In the genomic region with DNA sequence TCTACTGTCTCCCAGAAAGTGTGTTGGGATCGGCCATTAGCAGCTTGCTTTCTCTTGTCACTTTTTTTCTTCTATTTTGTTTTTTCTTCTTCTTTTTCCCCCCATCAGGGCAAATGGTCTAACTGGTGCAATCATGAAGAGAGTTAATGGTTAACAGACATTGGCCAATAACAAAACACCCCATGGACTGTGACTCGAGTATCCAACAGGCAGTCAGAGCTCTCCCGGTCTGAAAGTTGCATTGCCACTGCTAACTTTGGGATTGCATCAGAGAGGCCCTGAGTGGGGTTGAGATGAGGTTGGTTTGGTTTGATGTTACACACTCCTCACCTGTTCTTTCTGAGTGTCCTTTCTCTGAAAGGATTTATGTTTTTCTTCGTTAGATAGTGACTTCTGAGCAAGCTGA, we compare ENCODE assay signal across 1 cellular context.
TF ChIP-seq lines count a peak whose summit lies in the region.

No MANE protein-coding gene starts in this region.

TF ChIP-seq in HepG2, 621 proteins besides CTCF, POLR2A, EP300 and RAD21 (continued from another document and continues in another):
- TF ChIP-seq, protein P1, sequence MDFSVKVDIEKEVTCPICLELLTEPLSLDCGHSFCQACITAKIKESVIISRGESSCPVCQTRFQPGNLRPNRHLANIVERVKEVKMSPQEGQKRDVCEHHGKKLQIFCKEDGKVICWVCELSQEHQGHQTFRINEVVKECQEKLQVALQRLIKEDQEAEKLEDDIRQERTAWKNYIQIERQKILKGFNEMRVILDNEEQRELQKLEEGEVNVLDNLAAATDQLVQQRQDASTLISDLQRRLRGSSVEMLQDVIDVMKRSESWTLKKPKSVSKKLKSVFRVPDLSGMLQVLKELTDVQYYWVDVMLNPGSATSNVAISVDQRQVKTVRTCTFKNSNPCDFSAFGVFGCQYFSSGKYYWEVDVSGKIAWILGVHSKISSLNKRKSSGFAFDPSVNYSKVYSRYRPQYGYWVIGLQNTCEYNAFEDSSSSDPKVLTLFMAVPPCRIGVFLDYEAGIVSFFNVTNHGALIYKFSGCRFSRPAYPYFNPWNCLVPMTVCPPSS (IDR thresholded peaks at IDR 0.05) = no peak
- no peak for TF ChIP-seq ZNF446 (CRISPR knock-in tag; IDR thresholded peaks at IDR 0.05)
- TF ChIP-seq BHLHE40 (IDR thresholded peaks at IDR 0.05; ENCODE audit: low read length) = 0 out of 2 replicates have a peak, but pooled peaks have one; percentile 28
- TF ChIP-seq SIX1 (CRISPR knock-in tag; IDR thresholded peaks at IDR 0.05; ENCODE audit: borderline replicate concordance) = peak; percentile 80; the same call in 1 of the 2 replicates
- TF ChIP-seq RBAK (CRISPR knock-in tag; IDR thresholded peaks at IDR 0.05) = no peak
- TF ChIP-seq ELF4 (CRISPR knock-in tag; IDR thresholded peaks at IDR 0.05; ENCODE audit: borderline replicate concordance) = peak; percentile 57; the same call in 1 of the 2 replicates
- peak; percentile 92 for TF ChIP-seq ASH2L (IDR thresholded peaks at IDR 0.05; ENCODE audit: insufficient read length, low read depth, low read length)
- peak; percentile 90 for TF ChIP-seq RXRB (CRISPR knock-in tag; IDR thresholded peaks at IDR 0.05; ENCODE audit: borderline replicate concordance)
- no peak for TF ChIP-seq SUZ12 (IDR thresholded peaks at IDR 0.05; ENCODE audit: low read depth, low read length)
- peak; percentile 47 for TF ChIP-seq ZNF781 (CRISPR knock-in tag; IDR thresholded peaks at IDR 0.05; ENCODE audit: borderline replicate concordance, not compliant biosample characterization)
- no peak for TF ChIP-seq RFX3 (CRISPR knock-in tag; IDR thresholded peaks at IDR 0.05)
- TF ChIP-seq MAFK (conservative IDR thresholded peaks at IDR 0.05 in 1 of 2, IDR thresholded peaks at IDR 0.05 in 1 of 2; ENCODE audit: low read length in 2 of 2) = 0 out of 4 replicates have a peak, but pooled peaks of 1 of the 2 experiments have one; percentile 3
- peak; percentile 53; the same call in 1 of the 2 replicates for TF ChIP-seq ZFP90 (CRISPR knock-in tag; IDR thresholded peaks at IDR 0.05; ENCODE audit: borderline replicate concordance)
- TF ChIP-seq KLF6 (CRISPR knock-in tag; IDR thresholded peaks at IDR 0.05) = peak; percentile 92
- TF ChIP-seq ZNF20 (CRISPR knock-in tag; IDR thresholded peaks at IDR 0.05) = no peak
- peak; percentile 86; the same call in 1 of the 2 replicates for TF ChIP-seq ERF (CRISPR knock-in tag; IDR thresholded peaks at IDR 0.05)
- TF ChIP-seq GTF2F1 (IDR thresholded peaks at IDR 0.05; ENCODE audit: low read length) = no peak
- peak; percentile 90; the same call in 1 of the 2 replicates for TF ChIP-seq DPF2 (CRISPR knock-in tag; IDR thresholded peaks at IDR 0.05; ENCODE audit: borderline replicate concordance, low read depth)
- TF ChIP-seq ZNF205 (CRISPR knock-in tag; IDR thresholded peaks at IDR 0.05) = peak; percentile 87
- TF ChIP-seq, protein P2, sequence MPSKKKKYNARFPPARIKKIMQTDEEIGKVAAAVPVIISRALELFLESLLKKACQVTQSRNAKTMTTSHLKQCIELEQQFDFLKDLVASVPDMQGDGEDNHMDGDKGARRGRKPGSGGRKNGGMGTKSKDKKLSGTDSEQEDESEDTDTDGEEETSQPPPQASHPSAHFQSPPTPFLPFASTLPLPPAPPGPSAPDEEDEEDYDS (CRISPR knock-in tag; IDR thresholded peaks at IDR 0.05) = peak; percentile 87
- TF ChIP-seq, protein P3, sequence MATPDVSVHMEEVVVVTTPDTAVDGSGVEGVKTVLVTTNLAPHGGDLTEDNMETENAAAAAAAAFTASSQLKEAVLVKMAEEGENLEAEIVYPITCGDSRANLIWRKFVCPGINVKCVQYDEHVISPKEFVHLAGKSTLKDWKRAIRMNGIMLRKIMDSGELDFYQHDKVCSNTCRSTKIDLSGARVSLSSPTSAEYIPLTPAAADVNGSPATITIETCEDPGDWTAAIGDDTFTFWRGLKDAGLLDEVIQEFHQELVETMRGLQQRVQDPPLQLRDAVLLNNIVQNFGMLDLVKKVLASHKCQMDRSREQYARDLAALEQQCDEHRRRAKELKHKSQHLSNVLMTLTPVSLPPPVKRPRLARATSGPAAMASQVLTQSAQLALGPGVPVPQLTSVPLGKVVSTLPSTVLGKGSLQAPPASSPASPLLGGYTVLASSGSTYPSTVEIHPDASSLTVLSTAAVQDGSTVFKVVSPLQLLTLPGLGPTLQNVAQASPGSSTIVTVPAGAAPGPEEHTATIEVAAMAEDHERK (CRISPR knock-in tag; IDR thresholded peaks at IDR 0.05; ENCODE audit: low read depth) = 0 out of 2 replicates have a peak, but pooled peaks have one; percentile 42
- TF ChIP-seq, protein P4, sequence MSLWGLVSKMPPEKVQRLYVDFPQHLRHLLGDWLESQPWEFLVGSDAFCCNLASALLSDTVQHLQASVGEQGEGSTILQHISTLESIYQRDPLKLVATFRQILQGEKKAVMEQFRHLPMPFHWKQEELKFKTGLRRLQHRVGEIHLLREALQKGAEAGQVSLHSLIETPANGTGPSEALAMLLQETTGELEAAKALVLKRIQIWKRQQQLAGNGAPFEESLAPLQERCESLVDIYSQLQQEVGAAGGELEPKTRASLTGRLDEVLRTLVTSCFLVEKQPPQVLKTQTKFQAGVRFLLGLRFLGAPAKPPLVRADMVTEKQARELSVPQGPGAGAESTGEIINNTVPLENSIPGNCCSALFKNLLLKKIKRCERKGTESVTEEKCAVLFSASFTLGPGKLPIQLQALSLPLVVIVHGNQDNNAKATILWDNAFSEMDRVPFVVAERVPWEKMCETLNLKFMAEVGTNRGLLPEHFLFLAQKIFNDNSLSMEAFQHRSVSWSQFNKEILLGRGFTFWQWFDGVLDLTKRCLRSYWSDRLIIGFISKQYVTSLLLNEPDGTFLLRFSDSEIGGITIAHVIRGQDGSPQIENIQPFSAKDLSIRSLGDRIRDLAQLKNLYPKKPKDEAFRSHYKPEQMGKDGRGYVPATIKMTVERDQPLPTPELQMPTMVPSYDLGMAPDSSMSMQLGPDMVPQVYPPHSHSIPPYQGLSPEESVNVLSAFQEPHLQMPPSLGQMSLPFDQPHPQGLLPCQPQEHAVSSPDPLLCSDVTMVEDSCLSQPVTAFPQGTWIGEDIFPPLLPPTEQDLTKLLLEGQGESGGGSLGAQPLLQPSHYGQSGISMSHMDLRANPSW (CRISPR knock-in tag; IDR thresholded peaks at IDR 0.05; ENCODE audit: borderline replicate concordance) = no peak
- no peak for TF ChIP-seq ZNF709 (CRISPR knock-in tag; IDR thresholded peaks at IDR 0.05)
- TF ChIP-seq ZNF292 (CRISPR knock-in tag; IDR thresholded peaks at IDR 0.05; ENCODE audit: borderline replicate concordance, low read depth) = peak; percentile 72; the same call in 1 of the 2 replicates
- TF ChIP-seq, protein P5, sequence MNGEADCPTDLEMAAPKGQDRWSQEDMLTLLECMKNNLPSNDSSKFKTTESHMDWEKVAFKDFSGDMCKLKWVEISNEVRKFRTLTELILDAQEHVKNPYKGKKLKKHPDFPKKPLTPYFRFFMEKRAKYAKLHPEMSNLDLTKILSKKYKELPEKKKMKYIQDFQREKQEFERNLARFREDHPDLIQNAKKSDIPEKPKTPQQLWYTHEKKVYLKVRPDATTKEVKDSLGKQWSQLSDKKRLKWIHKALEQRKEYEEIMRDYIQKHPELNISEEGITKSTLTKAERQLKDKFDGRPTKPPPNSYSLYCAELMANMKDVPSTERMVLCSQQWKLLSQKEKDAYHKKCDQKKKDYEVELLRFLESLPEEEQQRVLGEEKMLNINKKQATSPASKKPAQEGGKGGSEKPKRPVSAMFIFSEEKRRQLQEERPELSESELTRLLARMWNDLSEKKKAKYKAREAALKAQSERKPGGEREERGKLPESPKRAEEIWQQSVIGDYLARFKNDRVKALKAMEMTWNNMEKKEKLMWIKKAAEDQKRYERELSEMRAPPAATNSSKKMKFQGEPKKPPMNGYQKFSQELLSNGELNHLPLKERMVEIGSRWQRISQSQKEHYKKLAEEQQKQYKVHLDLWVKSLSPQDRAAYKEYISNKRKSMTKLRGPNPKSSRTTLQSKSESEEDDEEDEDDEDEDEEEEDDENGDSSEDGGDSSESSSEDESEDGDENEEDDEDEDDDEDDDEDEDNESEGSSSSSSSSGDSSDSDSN (CRISPR knock-in tag; IDR thresholded peaks at IDR 0.05) = peak; percentile 23; the same call in 1 of the 2 replicates
- TF ChIP-seq, protein P6, sequence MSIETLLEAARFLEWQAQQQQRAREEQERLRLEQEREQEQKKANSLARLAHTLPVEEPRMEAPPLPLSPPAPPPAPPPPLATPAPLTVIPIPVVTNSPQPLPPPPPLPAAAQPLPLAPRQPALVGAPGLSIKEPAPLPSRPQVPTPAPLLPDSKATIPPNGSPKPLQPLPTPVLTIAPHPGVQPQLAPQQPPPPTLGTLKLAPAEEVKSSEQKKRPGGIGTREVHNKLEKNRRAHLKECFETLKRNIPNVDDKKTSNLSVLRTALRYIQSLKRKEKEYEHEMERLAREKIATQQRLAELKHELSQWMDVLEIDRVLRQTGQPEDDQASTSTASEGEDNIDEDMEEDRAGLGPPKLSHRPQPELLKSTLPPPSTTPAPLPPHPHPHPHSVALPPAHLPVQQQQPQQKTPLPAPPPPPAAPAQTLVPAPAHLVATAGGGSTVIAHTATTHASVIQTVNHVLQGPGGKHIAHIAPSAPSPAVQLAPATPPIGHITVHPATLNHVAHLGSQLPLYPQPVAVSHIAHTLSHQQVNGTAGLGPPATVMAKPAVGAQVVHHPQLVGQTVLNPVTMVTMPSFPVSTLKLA (IDR thresholded peaks at IDR 0.05) = 0 out of 2 replicates have a peak, but pooled peaks have one; percentile 17
- peak; percentile 99 for TF ChIP-seq TARDBP (CRISPR knock-in tag; IDR thresholded peaks at IDR 0.05)
- TF ChIP-seq, protein P7, sequence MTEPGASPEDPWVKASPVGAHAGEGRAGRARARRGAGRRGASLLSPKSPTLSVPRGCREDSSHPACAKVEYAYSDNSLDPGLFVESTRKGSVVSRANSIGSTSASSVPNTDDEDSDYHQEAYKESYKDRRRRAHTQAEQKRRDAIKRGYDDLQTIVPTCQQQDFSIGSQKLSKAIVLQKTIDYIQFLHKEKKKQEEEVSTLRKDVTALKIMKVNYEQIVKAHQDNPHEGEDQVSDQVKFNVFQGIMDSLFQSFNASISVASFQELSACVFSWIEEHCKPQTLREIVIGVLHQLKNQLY (CRISPR knock-in tag; IDR thresholded peaks at IDR 0.05) = peak; percentile 67; the same call in 1 of the 2 replicates
- TF ChIP-seq ZNF883 (CRISPR knock-in tag; IDR thresholded peaks at IDR 0.05; ENCODE audit: not compliant biosample characterization) = no peak
- TF ChIP-seq SAP130 (CRISPR knock-in tag; IDR thresholded peaks at IDR 0.05; ENCODE audit: low read depth) = peak; percentile 94
- no peak for TF ChIP-seq SP4 (CRISPR knock-in tag; IDR thresholded peaks at IDR 0.05)
- TF ChIP-seq, protein P8, sequence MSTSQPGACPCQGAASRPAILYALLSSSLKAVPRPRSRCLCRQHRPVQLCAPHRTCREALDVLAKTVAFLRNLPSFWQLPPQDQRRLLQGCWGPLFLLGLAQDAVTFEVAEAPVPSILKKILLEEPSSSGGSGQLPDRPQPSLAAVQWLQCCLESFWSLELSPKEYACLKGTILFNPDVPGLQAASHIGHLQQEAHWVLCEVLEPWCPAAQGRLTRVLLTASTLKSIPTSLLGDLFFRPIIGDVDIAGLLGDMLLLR (CRISPR knock-in tag; IDR thresholded peaks at IDR 0.05) = no peak
- TF ChIP-seq BORCS8-MEF2B (CRISPR knock-in tag; IDR thresholded peaks at IDR 0.05) = peak; percentile 85; the same call in 1 of the 2 replicates
- no peak for TF ChIP-seq ZNF232 (CRISPR knock-in tag; IDR thresholded peaks at IDR 0.05; ENCODE audit: borderline replicate concordance)
- TF ChIP-seq SRSF9 (IDR thresholded peaks at IDR 0.05; ENCODE audit: borderline replicate concordance, insufficient read depth, low read depth, low read length, poor library complexity, severe bottlenecking) = no peak
- peak; percentile 49 for TF ChIP-seq CBX1 (IDR thresholded peaks at IDR 0.05; ENCODE audit: low read depth)
- no peak for TF ChIP-seq KLF9 (CRISPR knock-in tag; IDR thresholded peaks at IDR 0.05; ENCODE audit: low read depth)
- TF ChIP-seq, protein P9, sequence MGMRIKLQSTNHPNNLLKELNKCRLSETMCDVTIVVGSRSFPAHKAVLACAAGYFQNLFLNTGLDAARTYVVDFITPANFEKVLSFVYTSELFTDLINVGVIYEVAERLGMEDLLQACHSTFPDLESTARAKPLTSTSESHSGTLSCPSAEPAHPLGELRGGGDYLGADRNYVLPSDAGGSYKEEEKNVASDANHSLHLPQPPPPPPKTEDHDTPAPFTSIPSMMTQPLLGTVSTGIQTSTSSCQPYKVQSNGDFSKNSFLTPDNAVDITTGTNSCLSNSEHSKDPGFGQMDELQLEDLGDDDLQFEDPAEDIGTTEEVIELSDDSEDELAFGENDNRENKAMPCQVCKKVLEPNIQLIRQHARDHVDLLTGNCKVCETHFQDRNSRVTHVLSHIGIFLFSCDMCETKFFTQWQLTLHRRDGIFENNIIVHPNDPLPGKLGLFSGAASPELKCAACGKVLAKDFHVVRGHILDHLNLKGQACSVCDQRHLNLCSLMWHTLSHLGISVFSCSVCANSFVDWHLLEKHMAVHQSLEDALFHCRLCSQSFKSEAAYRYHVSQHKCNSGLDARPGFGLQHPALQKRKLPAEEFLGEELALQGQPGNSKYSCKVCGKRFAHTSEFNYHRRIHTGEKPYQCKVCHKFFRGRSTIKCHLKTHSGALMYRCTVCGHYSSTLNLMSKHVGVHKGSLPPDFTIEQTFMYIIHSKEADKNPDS (CRISPR knock-in tag; IDR thresholded peaks at IDR 0.05) = peak; percentile 60; the same call in 1 of the 2 replicates
- no peak for TF ChIP-seq MEIS1 (CRISPR knock-in tag; IDR thresholded peaks at IDR 0.05; ENCODE audit: borderline replicate concordance)
- TF ChIP-seq KLF12 (CRISPR knock-in tag; IDR thresholded peaks at IDR 0.05; ENCODE audit: borderline replicate concordance) = no peak
- TF ChIP-seq, protein P10, sequence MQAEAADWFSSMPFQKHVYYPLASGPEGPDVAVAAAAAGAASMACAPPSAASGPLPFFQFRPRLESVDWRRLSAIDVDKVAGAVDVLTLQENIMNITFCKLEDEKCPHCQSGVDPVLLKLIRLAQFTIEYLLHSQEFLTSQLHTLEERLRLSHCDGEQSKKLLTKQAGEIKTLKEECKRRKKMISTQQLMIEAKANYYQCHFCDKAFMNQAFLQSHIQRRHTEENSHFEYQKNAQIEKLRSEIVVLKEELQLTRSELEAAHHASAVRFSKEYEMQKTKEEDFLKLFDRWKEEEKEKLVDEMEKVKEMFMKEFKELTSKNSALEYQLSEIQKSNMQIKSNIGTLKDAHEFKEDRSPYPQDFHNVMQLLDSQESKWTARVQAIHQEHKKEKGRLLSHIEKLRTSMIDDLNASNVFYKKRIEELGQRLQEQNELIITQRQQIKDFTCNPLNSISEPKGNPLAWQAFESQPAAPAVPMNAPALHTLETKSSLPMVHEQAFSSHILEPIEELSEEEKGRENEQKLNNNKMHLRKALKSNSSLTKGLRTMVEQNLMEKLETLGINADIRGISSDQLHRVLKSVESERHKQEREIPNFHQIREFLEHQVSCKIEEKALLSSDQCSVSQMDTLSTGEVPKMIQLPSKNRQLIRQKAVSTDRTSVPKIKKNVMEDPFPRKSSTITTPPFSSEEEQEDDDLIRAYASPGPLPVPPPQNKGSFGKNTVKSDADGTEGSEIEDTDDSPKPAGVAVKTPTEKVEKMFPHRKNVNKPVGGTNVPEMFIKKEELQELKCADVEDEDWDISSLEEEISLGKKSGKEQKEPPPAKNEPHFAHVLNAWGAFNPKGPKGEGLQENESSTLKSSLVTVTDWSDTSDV (CRISPR knock-in tag; IDR thresholded peaks at IDR 0.05) = no peak
- TF ChIP-seq NONO (IDR thresholded peaks at IDR 0.05) = no peak
- TF ChIP-seq NONO (CRISPR knock-in tag; conservative IDR thresholded peaks at IDR 0.05) = peak; percentile 62
- TF ChIP-seq ZNF260 (CRISPR knock-in tag; IDR thresholded peaks at IDR 0.05; ENCODE audit: borderline replicate concordance, low read depth) = no peak
